In the genomic region with DNA sequence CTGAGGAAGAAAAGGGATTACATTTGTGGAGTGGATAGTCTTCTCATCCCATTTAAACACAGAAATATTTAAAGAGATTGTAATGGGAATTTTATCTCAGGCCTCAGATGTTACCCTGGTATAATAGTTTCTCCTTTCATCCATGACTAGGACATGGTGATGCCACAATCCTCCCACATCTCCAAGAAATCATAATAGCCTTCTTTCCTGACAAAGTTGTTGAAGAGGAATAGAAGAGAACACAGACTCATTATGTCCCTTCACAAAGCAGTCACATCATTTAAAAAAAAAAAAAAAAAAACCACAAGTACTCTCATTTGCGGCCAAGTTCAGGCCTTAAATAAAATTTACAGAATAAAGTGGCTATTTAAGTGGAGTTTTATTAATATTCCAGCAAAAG, we compare ENCODE assay signal across 15 cellular contexts.
"Had no signal": no experiment of that assay in that cellular context is flagged by ENCODE, and none has a peak within 500 bp of the region (broad histone marks: within the 10 kb centered on the region; RNA-seq: fewer than 3 reads in every experiment).

No MANE protein-coding gene starts in this region.

- ATAC-seq: naive thymus-derived CD8-positive, alpha-beta T cell; T-helper 17 cell; WTC11 had no signal

- H3K9ac ChIP-seq: parathyroid adenoma had no signal

- H3K36me3 ChIP-seq: left ventricle myocardium inferior had no signal

- H3K4me1 ChIP-seq: left ventricle myocardium inferior, parathyroid adenoma had no signal

- H3K9me3 ChIP-seq: left ventricle myocardium inferior had no signal

- DNase-seq: activated CD4-positive, alpha-beta T cell treated with anti-CD3 and anti-CD28 coated beads, Interleukin-2, amount 10 ng/mL, durations not matched to agents 7 days and 5 days; activated naive CD4-positive, alpha-beta T cell; endodermal cell; erythroblast; glutamatergic neuron; kidney; naive thymus-derived CD8-positive, alpha-beta T cell; stimulated activated CD4-positive, alpha-beta T cell treated with anti-CD3 and anti-CD28 coated beads, Interleukin-15, amount 100 ng/mL, for 24 hours; stimulated activated CD4-positive, alpha-beta T cell treated with anti-CD3 and anti-CD28 coated beads, Interleukin-4, amount 100 ng/mL, for 1 hour; stimulated activated naive CD4-positive, alpha-beta T cell; T-helper 17 cell had no signal

- H3K27ac ChIP-seq: left ventricle myocardium inferior, parathyroid adenoma had no signal

- H3K79me2 ChIP-seq: parathyroid adenoma had no signal

- H2AFZ ChIP-seq: parathyroid adenoma had no signal

- H3K4me3 ChIP-seq: left ventricle myocardium inferior, skin epidermis had no signal
